In the genomic region with DNA sequence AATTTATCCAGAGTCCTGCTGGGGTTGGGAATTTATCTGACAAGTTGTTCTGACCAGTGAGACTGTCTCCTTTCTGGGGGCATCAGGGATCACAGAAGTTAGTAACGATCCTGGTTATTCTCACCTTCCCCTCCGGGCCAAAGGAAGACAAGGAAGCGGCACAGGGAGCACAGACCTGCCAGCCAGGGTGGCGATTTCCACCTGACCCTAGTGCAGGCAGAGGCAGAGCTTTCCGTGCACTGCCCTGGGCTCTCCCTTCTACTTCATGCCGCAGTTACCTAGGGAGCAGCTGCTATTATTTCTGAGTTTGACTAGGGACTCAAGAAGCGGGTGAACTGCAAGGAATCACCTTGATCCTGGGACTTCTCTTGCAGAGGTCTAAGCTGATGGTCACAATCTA, we compare ENCODE assay signal across 1 cellular context.
TF ChIP-seq lines count a peak whose summit lies in the region.

No MANE protein-coding gene starts in this region.

TF ChIP-seq in WTC11, 78 proteins besides CTCF, POLR2A, EP300 and RAD21 (continued from another document):
- TF ChIP-seq, protein P1, sequence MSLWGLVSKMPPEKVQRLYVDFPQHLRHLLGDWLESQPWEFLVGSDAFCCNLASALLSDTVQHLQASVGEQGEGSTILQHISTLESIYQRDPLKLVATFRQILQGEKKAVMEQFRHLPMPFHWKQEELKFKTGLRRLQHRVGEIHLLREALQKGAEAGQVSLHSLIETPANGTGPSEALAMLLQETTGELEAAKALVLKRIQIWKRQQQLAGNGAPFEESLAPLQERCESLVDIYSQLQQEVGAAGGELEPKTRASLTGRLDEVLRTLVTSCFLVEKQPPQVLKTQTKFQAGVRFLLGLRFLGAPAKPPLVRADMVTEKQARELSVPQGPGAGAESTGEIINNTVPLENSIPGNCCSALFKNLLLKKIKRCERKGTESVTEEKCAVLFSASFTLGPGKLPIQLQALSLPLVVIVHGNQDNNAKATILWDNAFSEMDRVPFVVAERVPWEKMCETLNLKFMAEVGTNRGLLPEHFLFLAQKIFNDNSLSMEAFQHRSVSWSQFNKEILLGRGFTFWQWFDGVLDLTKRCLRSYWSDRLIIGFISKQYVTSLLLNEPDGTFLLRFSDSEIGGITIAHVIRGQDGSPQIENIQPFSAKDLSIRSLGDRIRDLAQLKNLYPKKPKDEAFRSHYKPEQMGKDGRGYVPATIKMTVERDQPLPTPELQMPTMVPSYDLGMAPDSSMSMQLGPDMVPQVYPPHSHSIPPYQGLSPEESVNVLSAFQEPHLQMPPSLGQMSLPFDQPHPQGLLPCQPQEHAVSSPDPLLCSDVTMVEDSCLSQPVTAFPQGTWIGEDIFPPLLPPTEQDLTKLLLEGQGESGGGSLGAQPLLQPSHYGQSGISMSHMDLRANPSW (CRISPR knock-in tag; conservative IDR thresholded peaks at IDR 0.05; ENCODE audit: low read depth): no peak
- TF ChIP-seq OVOL2 (CRISPR knock-in tag; IDR thresholded peaks at IDR 0.05; ENCODE audit: borderline replicate concordance): no peak
- TF ChIP-seq RORB (CRISPR knock-in tag; IDR thresholded peaks at IDR 0.05): no peak
- TF ChIP-seq TEAD4 (CRISPR knock-in tag; IDR thresholded peaks at IDR 0.05): no peak
- TF ChIP-seq ZBTB43 (CRISPR knock-in tag; IDR thresholded peaks at IDR 0.05): no peak
- no peak for TF ChIP-seq NR3C1 (CRISPR knock-in tag; conservative IDR thresholded peaks at IDR 0.05; ENCODE audit: low read depth)
- no peak for TF ChIP-seq GTF2I (CRISPR knock-in tag; conservative IDR thresholded peaks at IDR 0.05)
- no peak for TF ChIP-seq FOXJ3 (CRISPR knock-in tag; IDR thresholded peaks at IDR 0.05; ENCODE audit: borderline replicate concordance)
- TF ChIP-seq CBFB (CRISPR knock-in tag; IDR thresholded peaks at IDR 0.05; ENCODE audit: low read depth): no peak
